ENCODE assay signal across 8 cellular contexts in the genomic region with DNA sequence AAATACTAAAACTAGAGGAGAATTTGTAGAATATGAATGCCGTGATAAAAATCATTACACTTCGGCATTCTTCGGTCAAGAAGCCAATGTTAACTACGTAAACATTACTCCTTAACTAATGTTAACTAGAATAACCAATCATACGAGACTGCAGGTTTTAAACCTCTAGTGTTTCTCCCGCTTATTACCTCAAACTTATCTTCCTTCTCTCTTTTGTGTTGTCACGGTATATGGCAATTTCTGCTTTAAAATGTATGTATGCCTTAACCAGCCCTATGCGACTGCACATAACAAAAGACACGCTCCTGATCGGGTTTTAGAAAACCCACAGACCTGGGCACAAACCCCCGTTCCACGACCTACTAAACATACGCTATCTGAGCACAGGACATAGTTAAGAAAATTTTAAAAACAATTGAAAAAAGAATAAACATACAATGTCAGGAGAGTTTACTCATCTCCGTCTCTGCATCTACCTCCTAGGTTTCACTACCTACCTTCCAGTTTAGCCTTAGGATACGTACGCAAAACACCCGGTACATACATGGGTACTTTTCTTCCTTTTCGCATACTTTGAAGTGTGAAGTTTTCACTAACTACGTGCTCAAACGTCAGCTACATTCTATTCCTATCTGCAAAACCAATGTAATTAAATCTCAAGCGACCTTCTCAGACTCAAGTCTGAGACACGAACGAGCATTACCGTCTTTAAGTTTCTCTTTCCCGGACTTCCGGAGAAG. TPM values are rescaled to one million over a fixed set of nuclear protein-coding genes. Genes with fewer than 3 reads are reported as not detected.
DNase-seq lines count a peak whose midpoint lies in the region; ATAC-seq and TF ChIP-seq lines count a peak whose summit lies in the region.

No MANE protein-coding gene starts in this region.

- H3K9me3 ChIP-seq in subcutaneous abdominal adipose tissue (ENCODE audit: control insufficient read depth in 5 of 5, low read length in 5 of 5): no peaks in the 10 kb centered on the region

- peak overlapping the region; percentile 99 for H3K4me3 Mint-ChIP-seq in activated naive CD8-positive, alpha-beta T cell
- H3K4me3 Mint-ChIP-seq in immature natural killer cell: peak overlapping the region; percentile 93 to 100 (median 98)

- H3K9ac ChIP-seq in subcutaneous abdominal adipose tissue (ENCODE audit: low read length in 5 of 5): peak overlapping the region; percentile 38 to 98 (median 94)

- peaks cover 16% of the 10 kb centered on the region for H3K36me3 Mint-ChIP-seq in activated naive CD8-positive, alpha-beta T cell
- peaks cover 6 to 25% (median 21%) of the 10 kb centered on the region in 3 donors for H3K36me3 Mint-ChIP-seq in immature natural killer cell

- H3K27me3 ChIP-seq in subcutaneous abdominal adipose tissue (ENCODE audit: control insufficient read depth in 5 of 5, insufficient read depth in 4 of 5, low read length in 5 of 5): no peaks in the 10 kb centered on the region

- H3K4me3 ChIP-seq in LNCaP clone FGC (ENCODE audit: low read depth, low read length): peak overlapping the region; percentile 89
- peak overlapping the region; percentile 78 to 100 (median 93) for H3K4me3 ChIP-seq in subcutaneous abdominal adipose tissue (ENCODE audit: low read depth in 1 of 5, low read length in 5 of 5)

- no peak for TF ChIP-seq CTCF in LNCaP clone FGC (IDR thresholded peaks at IDR 0.05; ENCODE audit: control insufficient read depth, extremely low read depth, insufficient read depth)

- H3K27me3 Mint-ChIP-seq in activated naive CD8-positive, alpha-beta T cell: no peaks in the 10 kb centered on the region
- peaks cover 21 to 22% (median 21%) of the 10 kb centered on the region in 3 donors for H3K27me3 Mint-ChIP-seq in immature natural killer cell (ENCODE audit: low read depth in 3 of 3)

- ATAC-seq in HG02870 (IDR thresholded peaks at IDR 0.05; ENCODE audit: unreplicated experiment): no peak

- peaks cover 10 to 24% (median 20%) of the 10 kb centered on the region in 5 donors for H3K36me3 ChIP-seq in subcutaneous abdominal adipose tissue (ENCODE audit: control insufficient read depth in 5 of 5, insufficient read depth in 5 of 5, low read length in 5 of 5)

- H3K9me3 Mint-ChIP-seq in activated naive CD8-positive, alpha-beta T cell (ENCODE audit: low read depth): no peaks in the 10 kb centered on the region
- H3K9me3 Mint-ChIP-seq in immature natural killer cell: no peaks in the 10 kb centered on the region

- DNase-seq in NCI-H1092 treated with DMSO at 0.1 percent for 48 hours (lab: John Stamatoyannopoulos, UW): peak; percentile 14
- DNase-seq in NCI-H1092 (lab: John Stamatoyannopoulos, UW): no peak
- DNase-seq in LNCaP clone FGC (ENCODE audit: low read depth): no peak
- peak in 1 of 3 donors; percentile 37 for DNase-seq in immature natural killer cell
- DNase-seq in anterior cingulate cortex (lab: John Stamatoyannopoulos, UW): no peak

- peaks cover 0 to 71% (median 57%) of the 10 kb centered on the region in 5 donors for H3K4me1 ChIP-seq in subcutaneous abdominal adipose tissue (ENCODE audit: control insufficient read depth in 5 of 5, insufficient read depth in 5 of 5, low read length in 5 of 5)

- peak overlapping the region; percentile 96 for H3K27ac ChIP-seq in subcutaneous abdominal adipose tissue (ENCODE audit: low read depth, low read length)

- peak overlapping the region; percentile 98 for H3K27ac Mint-ChIP-seq in activated naive CD8-positive, alpha-beta T cell
- peak overlapping the region; percentile 95 to 99 (median 99) for H3K27ac Mint-ChIP-seq in immature natural killer cell

- peaks cover 57% of the 10 kb centered on the region for H3K4me1 Mint-ChIP-seq in activated naive CD8-positive, alpha-beta T cell (ENCODE audit: low read depth)
- peaks cover 70 to 76% of the 10 kb centered on the region in 2 donors for H3K4me1 Mint-ChIP-seq in immature natural killer cell

RNA-seq across cellular contexts. Expression of a gene that starts 1.1 kb away (rescaled TPM):
- polyA plus RNA-seq in immature natural killer cell: 100 to 1,000 TPM; 433 to 825 (median 521) TPM

RNA-seq across cellular contexts. Expression of a gene that starts 59.3 kb away (rescaled TPM):
- 1 to 10 TPM in 1 of 3 donors, under 1 TPM in 2; 0.15 to 1.0 (median 0.44) TPM for polyA plus RNA-seq in immature natural killer cell

RNA-seq across cellular contexts. Expression of a gene that starts 59.3 kb away (rescaled TPM):
- polyA plus RNA-seq in immature natural killer cell: 10 to 100 TPM; 10.2 to 19.0 (median 13.2) TPM
